8 cellular contexts compared by ENCODE assay signal in the genomic region with DNA sequence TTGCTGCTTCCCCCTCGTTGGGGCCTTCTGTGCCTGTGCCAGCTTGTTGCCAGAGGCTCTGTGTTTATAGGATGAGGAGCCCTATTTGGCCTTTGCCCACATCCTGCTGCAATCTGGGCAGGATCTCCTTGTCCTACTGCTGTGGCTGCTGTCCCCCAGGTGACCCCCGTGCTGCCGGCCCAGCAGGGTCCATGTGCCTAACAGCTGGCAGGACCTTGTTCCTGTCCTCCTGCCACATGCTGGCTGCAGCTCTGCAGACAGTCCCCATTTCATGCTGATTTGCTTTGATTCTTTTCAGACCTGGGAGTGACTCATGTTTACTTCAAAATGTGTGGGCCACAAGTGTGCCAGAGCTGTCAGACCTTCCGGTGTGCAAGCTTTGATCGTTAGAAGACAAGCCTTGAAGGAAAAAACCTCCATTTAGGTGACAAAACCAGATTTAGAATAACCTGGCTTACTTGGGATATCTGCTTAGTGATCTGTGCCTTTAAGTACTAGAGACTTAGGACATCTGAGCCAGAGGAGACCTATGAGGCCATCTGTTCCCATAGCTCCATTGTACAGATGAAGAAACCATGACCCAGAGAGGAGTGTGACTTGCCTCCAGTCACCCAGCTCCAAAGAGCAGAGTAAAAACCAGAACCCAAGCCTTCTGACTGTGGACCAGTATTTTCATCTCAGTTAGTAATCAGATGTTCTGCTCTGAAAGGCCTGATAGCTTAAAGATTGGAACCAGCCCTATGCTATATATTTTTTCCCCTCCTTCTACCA. TPM values are rescaled to one million over a fixed set of nuclear protein-coding genes. Genes with fewer than 3 reads are reported as not detected.
DNase-seq lines count a peak whose midpoint lies in the region; ATAC-seq and TF ChIP-seq lines count a peak whose summit lies in the region.

No MANE protein-coding gene starts in this region.

- H3K27me3 Mint-ChIP-seq in Calu3 (ENCODE audit: unreplicated experiment), result no peaks in the 10 kb centered on the region

- peak overlapping the region; percentile 13 for H3K4me3 Mint-ChIP-seq in Calu3 (ENCODE audit: low read depth, unreplicated experiment)

- peaks cover 40% of the 10 kb centered on the region for H3K4me1 Mint-ChIP-seq in Calu3 (ENCODE audit: low read depth, unreplicated experiment)

- H3K9me3 Mint-ChIP-seq in Calu3 (ENCODE audit: low read depth, unreplicated experiment), result no peaks in the 10 kb centered on the region

- TF ChIP-seq CTCF in Calu3 (IDR thresholded peaks at IDR 0.05; ENCODE audit: unreplicated experiment) (no peak), omental fat pad (IDR thresholded peaks at IDR 0.05) (no peak)

- CTCF ChIA-PET in Calu3 (lab: Charles Lee), result interaction anchor here (0.8 to 2.1 kb wide), 3 partner anchors 13 to 180 kb away, joined by 3 to 7 read pairs (median 3); no protein-coding TSS in a partner anchor

- intact Hi-C loops in Calu3 (cut with micrococcal nuclease; ENCODE audit: unreplicated experiment), result no loop called here

- H3K27ac Mint-ChIP-seq in Calu3 (ENCODE audit: unreplicated experiment), result peak overlapping the region; percentile 68

- peak; percentile 76 for DNase-seq in Calu3
- DNase-seq in activated CD4-positive, alpha-beta T cell treated with anti-CD3 and anti-CD28 coated beads for 48 hours, result peak; percentile 54
- peak; percentile 30 for DNase-seq in ecto neural progenitor cell (ENCODE audit: low spot score)
- DNase-seq in omental fat pad (ENCODE audit: low spot score), result no peak
- no peak for DNase-seq in NCI-H1092 (lab: John Stamatoyannopoulos, UW)
- DNase-seq in NCI-H2081 treated with DMSO at 0.1 percent for 48 hours (lab: John Stamatoyannopoulos, UW), result no peak

- peaks cover 6% of the 10 kb centered on the region for H3K36me3 Mint-ChIP-seq in Calu3 (ENCODE audit: insufficient read depth, unreplicated experiment)

- BruUV-seq in Calu3 (replicated peaks; lab: Mats Ljungman, UMichigan), result no TSS peak

- ATAC-seq in omental fat pad (ENCODE audit: low FRiP score), result peak; percentile 26
- ATAC-seq in GM21619 (IDR thresholded peaks at IDR 0.05; ENCODE audit: unreplicated experiment), result no peak
- no peak for ATAC-seq in GM18511 (IDR thresholded peaks at IDR 0.05; ENCODE audit: unreplicated experiment)

RNA-seq across cellular contexts. Expression of gene NAV2, which starts 11.1 kb away (rescaled TPM):
- total RNA-seq in Calu3 (2022) (17.3 and 21.4 TPM in 2 replicates), omental fat pad (10 to 100 TPM in 2 of 4 donors, 1 to 10 TPM in 2; 6.3 to 41.6 (median 13.0) TPM)

Comparison
In these comparisons a context has a peak if more than half of its experiments do, and no peak if none do; other contexts are left out.
1. DNase-seq: peak in Calu3 (single experiment), activated CD4-positive, alpha-beta T cell treated with anti-CD3 and anti-CD28 coated beads for 48 hours (single experiment) and ecto neural progenitor cell (single experiment); none in omental fat pad (single experiment), NCI-H1092 (single experiment) and NCI-H2081 treated with DMSO at 0.1 percent for 48 hours (single experiment).